8 cellular contexts compared by ENCODE assay signal in genomic region chr7:152759655-152760383, GRCh38. TPM values are rescaled to one million over a fixed set of nuclear protein-coding genes. Genes with fewer than 3 reads are reported as not detected.
A peak's percentile ranks its signal among the peaks of the same experiment; 100 is the strongest.
DNase-seq lines count a peak whose midpoint lies in the region; ATAC-seq lines count a peak whose summit lies in the region.

Gene ACTR3B, plus strand, starts transcription at chr7:152759752. Its CDS starts 131 bp downstream, at chr7:152759883.

- peak; percentile 85 for ATAC-seq in GM21515 (IDR thresholded peaks at IDR 0.05; ENCODE audit: unreplicated experiment)

- peaks cover 20% of the 10 kb centered on the region for H3K4me1 ChIP-seq in SJSA1 (replicated peaks)

- no peaks in the 10 kb centered on the region for H3K27me3 ChIP-seq in SJSA1 (replicated peaks)

- no peaks in the 10 kb centered on the region for H3K9me3 Mint-ChIP-seq in activated naive CD4-positive, alpha-beta T cell treated with anti-CD3 and anti-CD28 coated beads, Interleukin-2, amount 10 ng/mL, durations not matched to agents 7 days and 5 days

- H3K4me3 Mint-ChIP-seq in activated naive CD4-positive, alpha-beta T cell treated with anti-CD3 and anti-CD28 coated beads, Interleukin-2, amount 10 ng/mL, durations not matched to agents 7 days and 5 days: peak within 1 kb of the TSS; percentile 85

- H3K4me3 ChIP-seq in SJSA1: peak within 1 kb of the TSS; percentile 100

- peaks cover 21% of the 10 kb centered on the region for H3K4me1 Mint-ChIP-seq in activated naive CD4-positive, alpha-beta T cell treated with anti-CD3 and anti-CD28 coated beads, Interleukin-2, amount 10 ng/mL, durations not matched to agents 7 days and 5 days

- no peaks in the 10 kb centered on the region for H3K27me3 Mint-ChIP-seq in activated naive CD4-positive, alpha-beta T cell treated with anti-CD3 and anti-CD28 coated beads, Interleukin-2, amount 10 ng/mL, durations not matched to agents 7 days and 5 days

- H3K27ac Mint-ChIP-seq in activated naive CD4-positive, alpha-beta T cell treated with anti-CD3 and anti-CD28 coated beads, Interleukin-2, amount 10 ng/mL, durations not matched to agents 7 days and 5 days: peak within 1 kb of the TSS; percentile 92

- no peaks in the 10 kb centered on the region for H3K36me3 Mint-ChIP-seq in activated naive CD4-positive, alpha-beta T cell treated with anti-CD3 and anti-CD28 coated beads, Interleukin-2, amount 10 ng/mL, durations not matched to agents 7 days and 5 days

- CTCF ChIA-PET in activated naive CD4-positive, alpha-beta T cell treated with anti-CD3 and anti-CD28 coated beads, Interleukin-2, amount 10 ng/mL, durations not matched to agents 7 days and 5 days (lab: Charles Lee): no interaction called here

- peaks cover 6% of the 10 kb centered on the region for H3K36me3 ChIP-seq in SJSA1

- H3K9me3 ChIP-seq in SJSA1 (replicated peaks): peaks cover 3% of the 10 kb centered on the region; the same call in 1 of the 2 replicates

- DNase-seq in Daoy (ENCODE audit: low read depth): peak; percentile 96
- peak; percentile 81 for DNase-seq in HuH-7.5 (ENCODE audit: low spot score)
- peak; percentile 53 to 83 for DNase-seq in SJSA1 (ENCODE audit: low read depth in 1 of 2, low spot score in 2 of 2)
- peak; percentile 90 for DNase-seq in activated naive CD4-positive, alpha-beta T cell treated with anti-CD3 and anti-CD28 coated beads, Interleukin-2, amount 10 ng/mL, durations not matched to agents 7 days and 5 days
- DNase-seq in germinal center (ENCODE audit: low spot score): peak; percentile 97
- DNase-seq in occipital lobe (lab: John Stamatoyannopoulos, UW): peak; percentile 84
- DNase-seq in superior temporal gyrus (ENCODE audit: extremely low spot score): peak; percentile 81

- peak within 1 kb of the TSS; percentile 78 for H3K27ac ChIP-seq in SJSA1

RNA-seq across cellular contexts. Expression of gene ACTR3B, which starts in this region (rescaled TPM):
- total RNA-seq in Daoy (2014; rRNA removed; shearing (Covaris generic)): 4.9 and 18.1 TPM in 2 replicates
- total RNA-seq in SJSA1 (2014; rRNA removed; shearing (Covaris generic)): 1.2 and 1.3 TPM in 2 replicates
- total RNA-seq in occipital lobe: 55.2 TPM

Comparison
In these comparisons a context has a peak if more than half of its experiments do, and no peak if none do; other contexts are left out.
1. Peak in every context shown above with its lines: DNase-seq, ATAC-seq, H3K4me3 ChIP-seq and H3K27ac ChIP-seq.